Comparison of ENCODE assay signal across 1 cellular context in the genomic region with DNA sequence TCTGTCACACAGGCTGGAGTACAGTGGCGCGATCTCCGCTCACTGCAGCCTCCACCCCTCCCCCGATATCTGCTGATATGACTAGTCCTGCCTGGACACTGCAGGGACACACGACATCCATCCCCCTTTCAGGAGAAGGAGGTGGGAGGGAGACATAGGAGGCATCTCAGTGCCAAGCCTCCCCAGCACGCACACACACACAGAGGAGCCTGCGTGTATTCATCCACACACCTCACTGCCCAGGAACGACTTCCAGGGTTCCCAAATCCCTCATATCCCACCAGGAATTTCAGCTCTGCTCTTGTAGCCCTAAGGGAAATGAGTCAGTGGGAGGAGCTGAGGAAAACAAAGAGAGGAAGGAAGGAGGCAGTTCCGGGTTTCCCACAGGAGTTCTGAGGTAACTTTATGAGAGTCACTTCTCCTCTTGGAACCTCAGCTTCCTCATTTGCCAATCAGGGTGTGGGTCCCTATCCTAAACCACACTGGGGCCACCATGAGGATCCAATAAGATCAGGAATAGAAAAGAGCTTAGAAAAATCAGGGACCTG.
TF ChIP-seq lines count a peak whose summit lies in the region.

No MANE protein-coding gene starts in this region.

TF ChIP-seq in HepG2, 621 proteins besides CTCF, POLR2A, EP300 and RAD21:
- TF ChIP-seq PPARG (CRISPR knock-in tag; conservative IDR thresholded peaks at IDR 0.05) = no peak
- no peak for TF ChIP-seq NR2F2 (IDR thresholded peaks at IDR 0.05; ENCODE audit: borderline replicate concordance, low read depth)
- no peak for TF ChIP-seq ZNF770 (CRISPR knock-in tag; IDR thresholded peaks at IDR 0.05)
- TF ChIP-seq ADNP (CRISPR knock-in tag; IDR thresholded peaks at IDR 0.05) = no peak
- no peak for TF ChIP-seq NFKB2 (CRISPR knock-in tag; IDR thresholded peaks at IDR 0.05; ENCODE audit: borderline replicate concordance)
- no peak for TF ChIP-seq ZKSCAN1 (IDR thresholded peaks at IDR 0.05; ENCODE audit: low read length)
- TF ChIP-seq ZNF101 (CRISPR knock-in tag; IDR thresholded peaks at IDR 0.05; ENCODE audit: borderline replicate concordance, low read depth) = no peak
- no peak for TF ChIP-seq KLF6 (CRISPR knock-in tag; IDR thresholded peaks at IDR 0.05)
- TF ChIP-seq PITX1 (CRISPR knock-in tag; IDR thresholded peaks at IDR 0.05) = no peak
